In the genomic region with DNA sequence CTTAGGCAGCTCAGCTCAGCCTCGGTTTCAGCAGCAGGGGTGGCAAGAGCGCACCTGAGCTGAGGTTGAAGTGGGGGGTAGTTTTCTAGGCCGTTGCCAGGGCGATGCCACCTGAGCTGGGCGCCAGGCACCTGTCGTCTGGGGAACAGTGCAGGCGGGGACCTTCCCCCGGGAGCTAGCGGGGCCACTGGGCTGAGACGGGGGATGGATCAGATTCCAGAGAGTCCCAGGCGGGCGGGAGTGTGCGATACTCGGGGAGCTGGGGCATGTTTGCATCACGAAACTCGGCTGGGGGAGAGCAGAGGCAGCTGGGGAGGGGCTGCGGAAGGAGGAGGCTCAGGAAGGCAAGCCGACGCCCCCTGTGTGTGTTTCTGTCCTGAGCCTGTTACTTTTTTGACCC, we compare ENCODE assay signal across 16 cellular contexts. TPM values are rescaled to one million over a fixed set of nuclear protein-coding genes. Genes with fewer than 3 reads are reported as not detected.
DNase-seq lines count a peak whose midpoint lies in the region; ATAC-seq and TF ChIP-seq lines count a peak whose summit lies in the region.
"Had no signal": no experiment of that assay in that cellular context is flagged by ENCODE, and none has a peak within 500 bp of the region (broad histone marks: within the 10 kb centered on the region; RNA-seq: fewer than 3 reads in every experiment).

No MANE protein-coding gene starts in this region.

- H3K23me2 ChIP-seq in H9 (ENCODE audit: insufficient read length, low read depth, low read length, poor library complexity, severe bottlenecking), result peaks cover 22% of the 10 kb centered on the region

- no peak overlapping the region for H4K8ac ChIP-seq in H9 (replicated peaks; ENCODE audit: insufficient read length, low read depth, low read length)

- H3K56ac ChIP-seq in H9 (ENCODE audit: insufficient read length, low read depth, low read length), result no peak overlapping the region

- peaks cover 9% of the 10 kb centered on the region; the same call in 1 of the 2 replicates for H3K79me2 ChIP-seq in H9 (ENCODE audit: insufficient read depth, low read length)

- H4K20me1 ChIP-seq in H9 (ENCODE audit: control insufficient read depth, insufficient read depth, insufficient read length), result no peaks in the 10 kb centered on the region

- H3K9me3 ChIP-seq in H9 (ENCODE audit: control insufficient read depth, low read depth, low read length) (no peaks in the 10 kb centered on the region), T-helper 17 cell (ENCODE audit: control insufficient read depth, low read length, poor library complexity, severe bottlenecking) (no peaks in the 10 kb centered on the region)
- H3K9me3 ChIP-seq: suprapubic skin had no signal

- DNase-seq in H9 (no peak), NCI-H187 treated with DMSO at 0.1 percent for 48 hours (lab: John Stamatoyannopoulos, UW) (peak; percentile 82), T-helper 17 cell (no peak), amygdala (lab: John Stamatoyannopoulos, UW) (no peak)
- DNase-seq: activated B cell treated with CpG ODN at 0.5 μM for 24 hours; KBM-7; naive thymus-derived CD4-positive, alpha-beta T cell had no signal

- H3K14ac ChIP-seq in H9 (ENCODE audit: insufficient read depth, low read length), result 0 out of 2 replicates have a peak overlapping the region, but pooled peaks have one; percentile 4

- no peak overlapping the region for H3T11ph ChIP-seq in H9 (ENCODE audit: low read length)

- no peak overlapping the region for H3K23ac ChIP-seq in H9 (ENCODE audit: insufficient read length, low read depth, low read length)

- H3K36me3 Mint-ChIP-seq in H9 (ENCODE audit: insufficient read depth in 1 of 3, low read depth in 3 of 3) (peaks cover 21 to 31% (median 29%) of the 10 kb centered on the region in 3 experiments), T-helper 17 cell (ENCODE audit: low read depth) (no peaks in the 10 kb centered on the region), nephron (ENCODE audit: low read depth) (no peaks in the 10 kb centered on the region)
- H3K36me3 Mint-ChIP-seq: naive thymus-derived CD4-positive, alpha-beta T cell had no signal

- no peak overlapping the region for H2BK15ac ChIP-seq in H9 (ENCODE audit: low read depth, low read length)

- H3K27ac Mint-ChIP-seq in H9 (peak overlapping the region; percentile 61 to 76 (median 75); a peak in 4 of 7 replicates), T-helper 17 cell (no peak overlapping the region), nephron (peak overlapping the region in 1 of 3 experiments; percentile 53)
- H3K27ac Mint-ChIP-seq: activated B cell treated with CpG ODN at 0.5 μM for 24 hours; B cell; dendritic cell treated with granulocyte-macrophage colony-stimulating factor and Interleukin-4, amounts not matched to agents 40 ng/mL and 50 ng/mL, for 4 days; naive thymus-derived CD4-positive, alpha-beta T cell had no signal

- no peak overlapping the region for H2AK5ac ChIP-seq in H9 (ENCODE audit: insufficient read length, low read length)

- no peak overlapping the region for H3K27ac ChIP-seq in H9 (ENCODE audit: insufficient read length, low read depth, low read length)
- H3K27ac ChIP-seq: skin epidermis, suprapubic skin had no signal

- H3K4me3 Mint-ChIP-seq in H9 (peak overlapping the region; percentile 51 to 79), T-helper 17 cell (no peak overlapping the region), nephron (peak overlapping the region; percentile 13 to 17 (median 14))
- H3K4me3 Mint-ChIP-seq: activated B cell treated with CpG ODN at 0.5 μM for 24 hours; B cell; dendritic cell treated with granulocyte-macrophage colony-stimulating factor and Interleukin-4, amounts not matched to agents 40 ng/mL and 50 ng/mL, for 4 days had no signal

- H3K79me1 ChIP-seq in H9 (ENCODE audit: insufficient read depth, low read depth, low read length, poor library complexity, severe bottlenecking), result no peaks in the 10 kb centered on the region

- peak overlapping the region; percentile 40 for H3K18ac ChIP-seq in H9 (ENCODE audit: insufficient read length, low read depth, low read length)

- no peak overlapping the region for H2BK120ac ChIP-seq in H9 (ENCODE audit: low read depth, low read length, poor library complexity, severe bottlenecking)

- H3K27me3 Mint-ChIP-seq in H9 (ENCODE audit: low read depth) (peaks cover 6% of the 10 kb centered on the region), T-helper 17 cell (peaks cover 6% of the 10 kb centered on the region), nephron (ENCODE audit: low read depth) (peaks cover 89% of the 10 kb centered on the region)

- no peak overlapping the region for H3K4ac ChIP-seq in H9 (ENCODE audit: low read depth, low read length)

- H3K9ac ChIP-seq in H9 (ENCODE audit: extremely low read depth, insufficient read length, low read length), result no peak overlapping the region

- H3K4me2 ChIP-seq in H9 (ENCODE audit: insufficient read depth, insufficient read length, low read length), result peak overlapping the region; percentile 37

- WGBS in H9 (ENCODE audit: extremely low coverage, insufficient read length, low lambda C conversion rate), result no CpG with 5 or more reads among the region's 19 CpGs

- H3K27me3 ChIP-seq in H9 (ENCODE audit: insufficient read depth, low read length), result no peaks in the 10 kb centered on the region

- TF ChIP-seq CTCF in H9 (conservative IDR thresholded peaks at IDR 0.05) (no peak), nephron (IDR thresholded peaks at IDR 0.05; ENCODE audit: unreplicated experiment in 3 of 3) (no peak)

- no peak overlapping the region for H4K91ac ChIP-seq in H9 (ENCODE audit: insufficient read length, low read depth, low read length)

- H4K5ac ChIP-seq in H9 (ENCODE audit: insufficient read length, low read depth, low read length), result no peak overlapping the region

- H3K9me3 Mint-ChIP-seq in H9 (no peaks in the 10 kb centered on the region), nephron (no peaks in the 10 kb centered on the region)
- H3K9me3 Mint-ChIP-seq: activated B cell treated with CpG ODN at 0.5 μM for 24 hours; dendritic cell treated with granulocyte-macrophage colony-stimulating factor and Interleukin-4, amounts not matched to agents 40 ng/mL and 50 ng/mL, for 4 days; naive thymus-derived CD4-positive, alpha-beta T cell had no signal

- no peak overlapping the region for H2BK5ac ChIP-seq in H9 (ENCODE audit: insufficient read length, low read length)

- H3K4me1 Mint-ChIP-seq in H9 (peaks cover 58 to 87% of the 10 kb centered on the region in 2 experiments), T-helper 17 cell (peaks cover 16% of the 10 kb centered on the region), nephron (peaks cover 7% of the 10 kb centered on the region)

- no peak overlapping the region for H2BK20ac ChIP-seq in H9 (ENCODE audit: low read depth, low read length, poor library complexity, severe bottlenecking)

- H3K4me1 ChIP-seq in H9 (ENCODE audit: insufficient read depth, low read length), result peaks cover 2% of the 10 kb centered on the region; the same call in 1 of the 2 replicates

- H2BK12ac ChIP-seq in H9 (ENCODE audit: insufficient read length, low read depth, low read length), result no peak overlapping the region

- peak; percentile 23 for ATAC-seq in T-helper 17 cell
- ATAC-seq in HG03139 (IDR thresholded peaks at IDR 0.05; ENCODE audit: unreplicated experiment), result no peak
- no peak for ATAC-seq in GM21529 (IDR thresholded peaks at IDR 0.05; ENCODE audit: unreplicated experiment)
- no peak for ATAC-seq in GM18502 (IDR thresholded peaks at IDR 0.05; ENCODE audit: poor library complexity, unreplicated experiment)

- H2AFZ ChIP-seq in H9 (ENCODE audit: low read length), result no peak overlapping the region

RNA-seq across cellular contexts. Expression of a gene that starts 0.5 kb away (rescaled TPM):
- total RNA-seq in H9 (2021) (1.3 and 1.5 TPM in 2 replicates), T-helper 17 cell (not detected)
- total RNA-seq: activated B cell treated with CpG ODN at 0.5 μM for 24 hours, B cell, G401, suprapubic skin had no signal

RNA-seq across cellular contexts. Expression of a gene that starts 5.7 kb away (rescaled TPM):
- total RNA-seq in H9 (2021), result 743 and 757 TPM in 2 replicates
- not detected for total RNA-seq in T-helper 17 cell
- total RNA-seq: activated B cell treated with CpG ODN at 0.5 μM for 24 hours; B cell; naive thymus-derived CD4-positive, alpha-beta T cell; suprapubic skin had no signal

RNA-seq across cellular contexts. Expression of a gene that starts 7.9 kb away (rescaled TPM):
- total RNA-seq in H9 (2021) (147 and 148 TPM in 2 replicates), T-helper 17 cell (1 to 10 TPM in 1 of 2 donors, under 1 TPM in 1; 0.92 to 1.3 TPM)

RNA-seq across cellular contexts. Expression of a gene that starts 11.5 kb away (rescaled TPM):
- 61.1 and 61.3 TPM in 2 replicates for total RNA-seq in H9 (2021)
- total RNA-seq in T-helper 17 cell, result 10 to 100 TPM; 10.6 to 14.4 TPM

RNA-seq across cellular contexts. Expression of a gene that starts 11.6 kb away (rescaled TPM):
- 65.7 and 68.2 TPM in 2 replicates for total RNA-seq in H9 (2021)
- 10 to 100 TPM; 21.3 to 23.7 TPM for total RNA-seq in T-helper 17 cell

Comparison
In these comparisons a context has a peak if more than half of its experiments do, and no peak if none do; other contexts are left out.
1. RNA of a gene that starts 5.7 kb away (total RNA-seq): 743 to 757 TPM in H9; not detected in T-helper 17 cell; every median in the first group is over 100 times any median in the second.
2. RNA of a gene that starts 7.9 kb away (total RNA-seq): 147 to 148 TPM in H9; 0.92 to 1.3 TPM in T-helper 17 cell; every median in the first group is over 10 times any median in the second.